1 cellular context compared by ENCODE assay signal in genomic region chr3:23209103-23209502, GRCh38.
A peak's percentile ranks its signal among the peaks of the same experiment; 100 is the strongest.
TF ChIP-seq lines count a peak whose summit lies in the region.

No MANE protein-coding gene starts in this region.

TF ChIP-seq in HEK293, 187 proteins besides CTCF, POLR2A, EP300 and RAD21:
- TF ChIP-seq PATZ1 (tag by site-specific recombination; IDR thresholded peaks at IDR 0.05) (no peak), SCRT1 (tag by site-specific recombination; IDR thresholded peaks at IDR 0.05; ENCODE audit: borderline replicate concordance) (peak; percentile 63; the same call in 1 of the 2 replicates), SCRT2 (tag by site-specific recombination; IDR thresholded peaks at IDR 0.05) (peak; percentile 83)
